In the genomic region with DNA sequence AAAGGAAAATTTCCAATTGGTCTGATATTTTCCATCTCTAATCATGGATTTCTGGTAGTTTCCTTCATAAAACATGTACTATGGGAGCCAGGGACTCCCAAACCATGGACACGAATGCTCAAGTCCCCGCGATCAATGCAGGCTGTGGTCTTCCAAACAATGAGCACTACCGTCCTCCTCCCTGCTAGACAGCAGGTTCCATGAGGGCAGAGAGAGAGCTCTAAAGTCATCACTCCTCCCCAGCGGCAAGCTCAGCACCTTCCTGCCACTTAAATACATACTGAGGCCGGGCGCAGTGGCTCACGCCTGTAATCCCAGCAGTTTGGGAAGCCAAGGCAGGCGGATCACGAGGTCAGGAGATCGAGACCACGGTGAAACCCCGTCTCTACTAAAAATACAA, we compare ENCODE assay signal across 14 cellular contexts. TPM values are rescaled to one million over a fixed set of nuclear protein-coding genes. Genes with fewer than 3 reads are reported as not detected.
A peak's percentile ranks its signal among the peaks of the same experiment; 100 is the strongest.
DNase-seq lines count a peak whose midpoint lies in the region; ATAC-seq and TF ChIP-seq lines count a peak whose summit lies in the region.
"Had no signal": no experiment of that assay in that cellular context is flagged by ENCODE, and none has a peak within 500 bp of the region (broad histone marks: within the 10 kb centered on the region; RNA-seq: fewer than 3 reads in every experiment).

No MANE protein-coding gene starts in this region.

- H3K36me3 Mint-ChIP-seq in IgD-negative memory B cell, result no peaks in the 10 kb centered on the region

- peaks cover 7% of the 10 kb centered on the region; the same call in 1 of the 2 replicates for H3K79me2 ChIP-seq in OCI-LY7 (ENCODE audit: insufficient read depth, low read depth, low read length)

- H3K27me3 ChIP-seq in A673 (replicated peaks; ENCODE audit: insufficient read depth, low read depth, low read length, poor library complexity) (no peaks in the 10 kb centered on the region), esophagus (ENCODE audit: control insufficient read depth in 1 of 2, insufficient read depth in 2 of 2, low read length in 2 of 2) (no peaks in the 10 kb centered on the region), psoas muscle (ENCODE audit: insufficient read depth in 3 of 3, low read length in 2 of 3) (no peaks in the 10 kb centered on the region)
- H3K27me3 ChIP-seq: BE2C, SJCRH30 had no signal

- H3K4me3 Mint-ChIP-seq in IgD-negative memory B cell, result peak overlapping the region in 2 of 4 donors; percentile 26 to 38

- H3K27me3 Mint-ChIP-seq in IgD-negative memory B cell, result no peaks in the 10 kb centered on the region

- H2AFZ ChIP-seq in OCI-LY7 (ENCODE audit: low read length), result no peak overlapping the region

- no peak overlapping the region for H3K4me2 ChIP-seq in OCI-LY7 (ENCODE audit: low read length)
- H3K4me2 ChIP-seq: KMS-11 had no signal

- H3K4me1 Mint-ChIP-seq in IgD-negative memory B cell, result peaks cover 56 to 74% (median 63%) of the 10 kb centered on the region in 3 donors

- peaks cover 0 to 2% (median 0%) of the 10 kb centered on the region in 3 donors for H3K9me3 Mint-ChIP-seq in IgD-negative memory B cell

- H4K20me1 ChIP-seq in OCI-LY7 (ENCODE audit: insufficient read depth, low read length), result no peaks in the 10 kb centered on the region

- peak overlapping the region in 2 of 3 donors; percentile 43 to 85 for H3K27ac Mint-ChIP-seq in IgD-negative memory B cell

- H3K9me2 ChIP-seq in OCI-LY7 (ENCODE audit: insufficient read depth, low read length), result no peaks in the 10 kb centered on the region

- POLR2A ChIA-PET in A673 (lab: Charles Lee; ENCODE audit: low non-redundant PET), result no interaction called here
- POLR2A ChIA-PET in OCI-LY7 (lab: Charles Lee), result interaction anchor here (1.0 kb wide), 1 partner anchor 26 kb away, joined by 3 read pairs; no protein-coding TSS in a partner anchor

- H3K4me3 ChIP-seq in A673 (ENCODE audit: low read depth, low read length, poor library complexity, severe bottlenecking), result no peak overlapping the region
- H3K4me3 ChIP-seq in esophagus (ENCODE audit: low read depth in 1 of 2, low read length in 2 of 2), result no peak overlapping the region
- no peak overlapping the region for H3K4me3 ChIP-seq in psoas muscle
- H3K4me3 ChIP-seq in OCI-LY7 (ENCODE audit: low read depth, low read length, poor library complexity, severe bottlenecking), result no peak overlapping the region
- H3K4me3 ChIP-seq: SJCRH30 had no signal

- peaks cover 9% of the 10 kb centered on the region for H3K9me3 ChIP-seq in A673 (ENCODE audit: low read depth, low read length, poor library complexity, severe bottlenecking)
- H3K9me3 ChIP-seq in esophagus (ENCODE audit: control insufficient read depth in 2 of 2, insufficient read depth in 1 of 2, low read depth in 1 of 2, low read length in 1 of 2), result no peaks in the 10 kb centered on the region
- no peaks in the 10 kb centered on the region for H3K9me3 ChIP-seq in psoas muscle
- peaks cover 11% of the 10 kb centered on the region; the same call in 1 of the 2 replicates for H3K9me3 ChIP-seq in OCI-LY7 (ENCODE audit: low read length)
- H3K9me3 ChIP-seq: BE2C, SJCRH30 had no signal

- DNase-seq in A673 (ENCODE audit: low spot score) (no peak), psoas muscle (no peak), OCI-LY7 (ENCODE audit: low spot score) (no peak)
- DNase-seq in effector CD8-positive, alpha-beta T cell (lab: John Stamatoyannopoulos, UW), result no peak
- DNase-seq: BE2C; central memory CD4-positive, alpha-beta T cell; NCI-H1694; NCI-H69; SJCRH30 had no signal

- H3K27ac ChIP-seq in A673 (ENCODE audit: low read depth, low read length, poor library complexity, severe bottlenecking), result peak overlapping the region; percentile 79
- peak overlapping the region; percentile 33 to 53 for H3K27ac ChIP-seq in esophagus (ENCODE audit: low read depth in 2 of 2, low read length in 1 of 2)
- H3K27ac ChIP-seq in psoas muscle, result peak overlapping the region; percentile 87
- H3K27ac ChIP-seq in OCI-LY7 (ENCODE audit: low read depth, low read length, poor library complexity, severe bottlenecking), result no peak overlapping the region
- H3K27ac ChIP-seq: KMS-11, SJCRH30 had no signal

- ATAC-seq in psoas muscle, result no peak
- no peak for ATAC-seq in HG02870 (IDR thresholded peaks at IDR 0.05; ENCODE audit: unreplicated experiment)
- ATAC-seq in HG03520 (IDR thresholded peaks at IDR 0.05; ENCODE audit: unreplicated experiment), result no peak

- BruUV-seq in A673 (replicated peaks; lab: Mats Ljungman, UMichigan), result no TSS peak
- no TSS peak for BruUV-seq in OCI-LY7 (replicated peaks; lab: Mats Ljungman, UMichigan)

- TF ChIP-seq CTCF in A673 (conservative IDR thresholded peaks at IDR 0.05; ENCODE audit: low read depth, low read length) (no peak), psoas muscle (IDR thresholded peaks at IDR 0.05) (no peak), OCI-LY7 (conservative IDR thresholded peaks at IDR 0.05; ENCODE audit: low read length) (no peak)

- H3K4me1 ChIP-seq in A673 (ENCODE audit: insufficient read depth, low read length, poor library complexity, severe bottlenecking), result peaks cover 72% of the 10 kb centered on the region
- H3K4me1 ChIP-seq in esophagus (ENCODE audit: control insufficient read depth in 2 of 2, insufficient read depth in 2 of 2, low read length in 1 of 2), result peaks cover 8 to 11% of the 10 kb centered on the region in 2 donors
- H3K4me1 ChIP-seq in psoas muscle, result peaks cover 91% of the 10 kb centered on the region
- H3K4me1 ChIP-seq in OCI-LY7 (ENCODE audit: insufficient read depth, low read length, poor library complexity, severe bottlenecking), result peaks cover 51% of the 10 kb centered on the region

- WGBS in esophagus, 2 donors, result 86 to 90% methylated on average over 13 of the region's 13 CpGs
- 79 to 88% (median 82%) methylated on average over 13 of the region's 13 CpGs for WGBS in psoas muscle, 3 donors

- no peaks in the 10 kb centered on the region for H3K36me3 ChIP-seq in A673 (ENCODE audit: insufficient read depth, low read length, poor library complexity, severe bottlenecking)
- H3K36me3 ChIP-seq in esophagus (ENCODE audit: control insufficient read depth in 2 of 2, insufficient read depth in 2 of 2, low read length in 1 of 2), result no peaks in the 10 kb centered on the region
- H3K36me3 ChIP-seq in psoas muscle (ENCODE audit: insufficient read depth in 1 of 2, low read depth in 1 of 2), result no peaks in the 10 kb centered on the region
- H3K36me3 ChIP-seq in OCI-LY7 (ENCODE audit: insufficient read depth, low read length), result peaks cover 7% of the 10 kb centered on the region; the same call in 1 of the 2 replicates
- H3K36me3 ChIP-seq: BE2C, SJCRH30 had no signal

- CTCF ChIA-PET in A673 (lab: Charles Lee), result interaction anchor here (0.6 kb wide), 1 partner anchor 21 kb away, joined by 3 read pairs; no protein-coding TSS in a partner anchor
- CTCF ChIA-PET in OCI-LY7 (lab: Charles Lee; ENCODE audit: unreplicated experiment), result no interaction called here

- intact Hi-C loops in A673 (cut with micrococcal nuclease; ENCODE audit: unreplicated experiment) (no loop called here), psoas muscle (cut with DNase I) (loop anchor here in 1 of 2 donors (5.0 to 10.0 kb wide), 2 partner anchors 68 to 121 kb away; no protein-coding TSS in a partner anchor), OCI-LY7 (cut with micrococcal nuclease; ENCODE audit: unreplicated experiment) (no loop called here)

RNA-seq across cellular contexts. Expression of a gene that starts 31.1 kb away (rescaled TPM):
- 144 and 146 TPM in 2 replicates for total RNA-seq in A673 (2021)
- 153 TPM for polyA plus RNA-seq in IgD-negative memory B cell
- polyA plus RNA-seq in esophagus, result 10 to 100 TPM; 21.7 to 25.0 TPM
- 10 to 100 TPM; 38.6 to 83.0 (median 57.7) TPM for total RNA-seq in psoas muscle
- polyA plus RNA-seq in psoas muscle, result 10 to 100 TPM; 15.9 to 31.7 (median 23.3) TPM
- total RNA-seq in OCI-LY7 (2014; rRNA removed; shearing (Covaris generic)), result 31.4 and 37.1 TPM in 2 replicates
- 89.3 and 95.1 TPM in 2 replicates for total RNA-seq in OCI-LY7 (2022)
